1 cellular context compared by ENCODE assay signal in the genomic region with DNA sequence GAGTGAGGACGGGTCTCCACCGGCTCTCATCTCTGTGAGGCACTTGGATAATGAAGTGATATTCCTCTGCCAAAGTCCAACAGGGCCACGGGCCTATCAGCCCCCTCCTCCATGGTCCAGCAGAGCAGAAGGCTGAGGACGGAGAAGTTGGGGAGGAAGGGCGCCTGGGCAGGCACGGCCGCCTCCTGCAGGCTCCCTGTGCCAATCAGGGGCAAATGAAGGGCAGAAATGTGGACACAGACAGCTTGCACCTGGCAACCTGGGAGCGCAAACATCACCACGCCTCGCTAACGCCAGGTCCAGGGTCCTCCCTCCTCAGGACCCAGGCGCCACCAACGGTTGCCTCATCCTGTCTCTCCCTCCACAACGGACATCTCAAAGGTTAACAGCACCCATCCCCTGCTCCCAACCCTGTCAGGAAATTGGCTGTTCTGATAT.
TF ChIP-seq lines count a peak whose summit lies in the region.

No MANE protein-coding gene starts in this region.

TF ChIP-seq in HepG2, 621 proteins besides CTCF, POLR2A, EP300 and RAD21 (continued from another document and continues in another):
- TF ChIP-seq, protein P1, sequence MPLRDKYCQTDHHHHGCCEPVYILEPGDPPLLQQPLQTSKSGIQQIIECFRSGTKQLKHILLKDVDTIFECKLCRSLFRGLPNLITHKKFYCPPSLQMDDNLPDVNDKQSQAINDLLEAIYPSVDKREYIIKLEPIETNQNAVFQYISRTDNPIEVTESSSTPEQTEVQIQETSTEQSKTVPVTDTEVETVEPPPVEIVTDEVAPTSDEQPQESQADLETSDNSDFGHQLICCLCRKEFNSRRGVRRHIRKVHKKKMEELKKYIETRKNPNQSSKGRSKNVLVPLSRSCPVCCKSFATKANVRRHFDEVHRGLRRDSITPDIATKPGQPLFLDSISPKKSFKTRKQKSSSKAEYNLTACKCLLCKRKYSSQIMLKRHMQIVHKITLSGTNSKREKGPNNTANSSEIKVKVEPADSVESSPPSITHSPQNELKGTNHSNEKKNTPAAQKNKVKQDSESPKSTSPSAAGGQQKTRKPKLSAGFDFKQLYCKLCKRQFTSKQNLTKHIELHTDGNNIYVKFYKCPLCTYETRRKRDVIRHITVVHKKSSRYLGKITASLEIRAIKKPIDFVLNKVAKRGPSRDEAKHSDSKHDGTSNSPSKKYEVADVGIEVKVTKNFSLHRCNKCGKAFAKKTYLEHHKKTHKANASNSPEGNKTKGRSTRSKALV (CRISPR knock-in tag; IDR thresholded peaks at IDR 0.05) = peak; percentile 88
- TF ChIP-seq ZEB1 (IDR thresholded peaks at IDR 0.05; ENCODE audit: insufficient replicate concordance, low read depth) (peak; percentile 81), ISL2 (CRISPR knock-in tag; IDR thresholded peaks at IDR 0.05) (0 out of 2 replicates have a peak, but pooled peaks have one; percentile 30), HNRNPL (IDR thresholded peaks at IDR 0.05; ENCODE audit: low read depth, low read length) (peak; percentile 96), MEIS2 (CRISPR knock-in tag; IDR thresholded peaks at IDR 0.05) (peak; percentile 57; the same call in 1 of the 2 replicates), MTA1 (CRISPR knock-in tag; IDR thresholded peaks at IDR 0.05; ENCODE audit: borderline replicate concordance) (peak; percentile 88), TBX3 (IDR thresholded peaks at IDR 0.05; ENCODE audit: borderline replicate concordance) (peak; percentile 37; the same call in 1 of the 2 replicates), ZNF205 (CRISPR knock-in tag; IDR thresholded peaks at IDR 0.05) (peak; percentile 91), ZMYM4 (CRISPR knock-in tag; IDR thresholded peaks at IDR 0.05) (no peak), MED13 (CRISPR knock-in tag; IDR thresholded peaks at IDR 0.05) (peak; percentile 73; the same call in 1 of the 2 replicates), KDM2A (CRISPR knock-in tag; IDR thresholded peaks at IDR 0.05; ENCODE audit: borderline replicate concordance, low read depth) (0 out of 2 replicates have a peak, but pooled peaks have one; percentile 32), NR2F6 (IDR thresholded peaks at IDR 0.05) (no peak; the same call in 1 of the 2 replicates), NR2F6 (CRISPR knock-in tag; IDR thresholded peaks at IDR 0.05) (peak; percentile 79), ZNF891 (CRISPR knock-in tag; IDR thresholded peaks at IDR 0.05) (no peak), STAG1 (CRISPR knock-in tag; IDR thresholded peaks at IDR 0.05) (peak; percentile 32), TGIF2 (CRISPR knock-in tag; IDR thresholded peaks at IDR 0.05) (0 out of 2 replicates have a peak, but pooled peaks have one; percentile 66), NFE2L1 (CRISPR knock-in tag; IDR thresholded peaks at IDR 0.05; ENCODE audit: borderline replicate concordance) (no peak), ZNF33B (CRISPR knock-in tag; IDR thresholded peaks at IDR 0.05) (no peak), ZNF30 (CRISPR knock-in tag; IDR thresholded peaks at IDR 0.05) (no peak)
- TF ChIP-seq, protein P2, sequence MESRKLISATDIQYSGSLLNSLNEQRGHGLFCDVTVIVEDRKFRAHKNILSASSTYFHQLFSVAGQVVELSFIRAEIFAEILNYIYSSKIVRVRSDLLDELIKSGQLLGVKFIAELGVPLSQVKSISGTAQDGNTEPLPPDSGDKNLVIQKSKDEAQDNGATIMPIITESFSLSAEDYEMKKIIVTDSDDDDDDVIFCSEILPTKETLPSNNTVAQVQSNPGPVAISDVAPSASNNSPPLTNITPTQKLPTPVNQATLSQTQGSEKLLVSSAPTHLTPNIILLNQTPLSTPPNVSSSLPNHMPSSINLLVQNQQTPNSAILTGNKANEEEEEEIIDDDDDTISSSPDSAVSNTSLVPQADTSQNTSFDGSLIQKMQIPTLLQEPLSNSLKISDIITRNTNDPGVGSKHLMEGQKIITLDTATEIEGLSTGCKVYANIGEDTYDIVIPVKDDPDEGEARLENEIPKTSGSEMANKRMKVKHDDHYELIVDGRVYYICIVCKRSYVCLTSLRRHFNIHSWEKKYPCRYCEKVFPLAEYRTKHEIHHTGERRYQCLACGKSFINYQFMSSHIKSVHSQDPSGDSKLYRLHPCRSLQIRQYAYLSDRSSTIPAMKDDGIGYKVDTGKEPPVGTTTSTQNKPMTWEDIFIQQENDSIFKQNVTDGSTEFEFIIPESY (CRISPR knock-in tag; IDR thresholded peaks at IDR 0.05) = peak; percentile 61; the same call in 1 of the 2 replicates
- TF ChIP-seq, protein P3, sequence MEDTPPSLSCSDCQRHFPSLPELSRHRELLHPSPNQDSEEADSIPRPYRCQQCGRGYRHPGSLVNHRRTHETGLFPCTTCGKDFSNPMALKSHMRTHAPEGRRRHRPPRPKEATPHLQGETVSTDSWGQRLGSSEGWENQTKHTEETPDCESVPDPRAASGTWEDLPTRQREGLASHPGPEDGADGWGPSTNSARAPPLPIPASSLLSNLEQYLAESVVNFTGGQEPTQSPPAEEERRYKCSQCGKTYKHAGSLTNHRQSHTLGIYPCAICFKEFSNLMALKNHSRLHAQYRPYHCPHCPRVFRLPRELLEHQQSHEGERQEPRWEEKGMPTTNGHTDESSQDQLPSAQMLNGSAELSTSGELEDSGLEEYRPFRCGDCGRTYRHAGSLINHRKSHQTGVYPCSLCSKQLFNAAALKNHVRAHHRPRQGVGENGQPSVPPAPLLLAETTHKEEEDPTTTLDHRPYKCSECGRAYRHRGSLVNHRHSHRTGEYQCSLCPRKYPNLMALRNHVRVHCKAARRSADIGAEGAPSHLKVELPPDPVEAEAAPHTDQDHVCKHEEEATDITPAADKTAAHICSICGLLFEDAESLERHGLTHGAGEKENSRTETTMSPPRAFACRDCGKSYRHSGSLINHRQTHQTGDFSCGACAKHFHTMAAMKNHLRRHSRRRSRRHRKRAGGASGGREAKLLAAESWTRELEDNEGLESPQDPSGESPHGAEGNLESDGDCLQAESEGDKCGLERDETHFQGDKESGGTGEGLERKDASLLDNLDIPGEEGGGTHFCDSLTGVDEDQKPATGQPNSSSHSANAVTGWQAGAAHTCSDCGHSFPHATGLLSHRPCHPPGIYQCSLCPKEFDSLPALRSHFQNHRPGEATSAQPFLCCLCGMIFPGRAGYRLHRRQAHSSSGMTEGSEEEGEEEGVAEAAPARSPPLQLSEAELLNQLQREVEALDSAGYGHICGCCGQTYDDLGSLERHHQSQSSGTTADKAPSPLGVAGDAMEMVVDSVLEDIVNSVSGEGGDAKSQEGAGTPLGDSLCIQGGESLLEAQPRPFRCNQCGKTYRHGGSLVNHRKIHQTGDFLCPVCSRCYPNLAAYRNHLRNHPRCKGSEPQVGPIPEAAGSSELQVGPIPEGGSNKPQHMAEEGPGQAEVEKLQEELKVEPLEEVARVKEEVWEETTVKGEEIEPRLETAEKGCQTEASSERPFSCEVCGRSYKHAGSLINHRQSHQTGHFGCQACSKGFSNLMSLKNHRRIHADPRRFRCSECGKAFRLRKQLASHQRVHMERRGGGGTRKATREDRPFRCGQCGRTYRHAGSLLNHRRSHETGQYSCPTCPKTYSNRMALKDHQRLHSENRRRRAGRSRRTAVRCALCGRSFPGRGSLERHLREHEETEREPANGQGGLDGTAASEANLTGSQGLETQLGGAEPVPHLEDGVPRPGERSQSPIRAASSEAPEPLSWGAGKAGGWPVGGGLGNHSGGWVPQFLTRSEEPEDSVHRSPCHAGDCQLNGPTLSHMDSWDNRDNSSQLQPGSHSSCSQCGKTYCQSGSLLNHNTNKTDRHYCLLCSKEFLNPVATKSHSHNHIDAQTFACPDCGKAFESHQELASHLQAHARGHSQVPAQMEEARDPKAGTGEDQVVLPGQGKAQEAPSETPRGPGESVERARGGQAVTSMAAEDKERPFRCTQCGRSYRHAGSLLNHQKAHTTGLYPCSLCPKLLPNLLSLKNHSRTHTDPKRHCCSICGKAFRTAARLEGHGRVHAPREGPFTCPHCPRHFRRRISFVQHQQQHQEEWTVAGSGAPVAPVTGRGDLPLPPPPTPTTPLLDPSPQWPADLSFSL (CRISPR knock-in tag; IDR thresholded peaks at IDR 0.05) = no peak
- TF ChIP-seq, protein P4, sequence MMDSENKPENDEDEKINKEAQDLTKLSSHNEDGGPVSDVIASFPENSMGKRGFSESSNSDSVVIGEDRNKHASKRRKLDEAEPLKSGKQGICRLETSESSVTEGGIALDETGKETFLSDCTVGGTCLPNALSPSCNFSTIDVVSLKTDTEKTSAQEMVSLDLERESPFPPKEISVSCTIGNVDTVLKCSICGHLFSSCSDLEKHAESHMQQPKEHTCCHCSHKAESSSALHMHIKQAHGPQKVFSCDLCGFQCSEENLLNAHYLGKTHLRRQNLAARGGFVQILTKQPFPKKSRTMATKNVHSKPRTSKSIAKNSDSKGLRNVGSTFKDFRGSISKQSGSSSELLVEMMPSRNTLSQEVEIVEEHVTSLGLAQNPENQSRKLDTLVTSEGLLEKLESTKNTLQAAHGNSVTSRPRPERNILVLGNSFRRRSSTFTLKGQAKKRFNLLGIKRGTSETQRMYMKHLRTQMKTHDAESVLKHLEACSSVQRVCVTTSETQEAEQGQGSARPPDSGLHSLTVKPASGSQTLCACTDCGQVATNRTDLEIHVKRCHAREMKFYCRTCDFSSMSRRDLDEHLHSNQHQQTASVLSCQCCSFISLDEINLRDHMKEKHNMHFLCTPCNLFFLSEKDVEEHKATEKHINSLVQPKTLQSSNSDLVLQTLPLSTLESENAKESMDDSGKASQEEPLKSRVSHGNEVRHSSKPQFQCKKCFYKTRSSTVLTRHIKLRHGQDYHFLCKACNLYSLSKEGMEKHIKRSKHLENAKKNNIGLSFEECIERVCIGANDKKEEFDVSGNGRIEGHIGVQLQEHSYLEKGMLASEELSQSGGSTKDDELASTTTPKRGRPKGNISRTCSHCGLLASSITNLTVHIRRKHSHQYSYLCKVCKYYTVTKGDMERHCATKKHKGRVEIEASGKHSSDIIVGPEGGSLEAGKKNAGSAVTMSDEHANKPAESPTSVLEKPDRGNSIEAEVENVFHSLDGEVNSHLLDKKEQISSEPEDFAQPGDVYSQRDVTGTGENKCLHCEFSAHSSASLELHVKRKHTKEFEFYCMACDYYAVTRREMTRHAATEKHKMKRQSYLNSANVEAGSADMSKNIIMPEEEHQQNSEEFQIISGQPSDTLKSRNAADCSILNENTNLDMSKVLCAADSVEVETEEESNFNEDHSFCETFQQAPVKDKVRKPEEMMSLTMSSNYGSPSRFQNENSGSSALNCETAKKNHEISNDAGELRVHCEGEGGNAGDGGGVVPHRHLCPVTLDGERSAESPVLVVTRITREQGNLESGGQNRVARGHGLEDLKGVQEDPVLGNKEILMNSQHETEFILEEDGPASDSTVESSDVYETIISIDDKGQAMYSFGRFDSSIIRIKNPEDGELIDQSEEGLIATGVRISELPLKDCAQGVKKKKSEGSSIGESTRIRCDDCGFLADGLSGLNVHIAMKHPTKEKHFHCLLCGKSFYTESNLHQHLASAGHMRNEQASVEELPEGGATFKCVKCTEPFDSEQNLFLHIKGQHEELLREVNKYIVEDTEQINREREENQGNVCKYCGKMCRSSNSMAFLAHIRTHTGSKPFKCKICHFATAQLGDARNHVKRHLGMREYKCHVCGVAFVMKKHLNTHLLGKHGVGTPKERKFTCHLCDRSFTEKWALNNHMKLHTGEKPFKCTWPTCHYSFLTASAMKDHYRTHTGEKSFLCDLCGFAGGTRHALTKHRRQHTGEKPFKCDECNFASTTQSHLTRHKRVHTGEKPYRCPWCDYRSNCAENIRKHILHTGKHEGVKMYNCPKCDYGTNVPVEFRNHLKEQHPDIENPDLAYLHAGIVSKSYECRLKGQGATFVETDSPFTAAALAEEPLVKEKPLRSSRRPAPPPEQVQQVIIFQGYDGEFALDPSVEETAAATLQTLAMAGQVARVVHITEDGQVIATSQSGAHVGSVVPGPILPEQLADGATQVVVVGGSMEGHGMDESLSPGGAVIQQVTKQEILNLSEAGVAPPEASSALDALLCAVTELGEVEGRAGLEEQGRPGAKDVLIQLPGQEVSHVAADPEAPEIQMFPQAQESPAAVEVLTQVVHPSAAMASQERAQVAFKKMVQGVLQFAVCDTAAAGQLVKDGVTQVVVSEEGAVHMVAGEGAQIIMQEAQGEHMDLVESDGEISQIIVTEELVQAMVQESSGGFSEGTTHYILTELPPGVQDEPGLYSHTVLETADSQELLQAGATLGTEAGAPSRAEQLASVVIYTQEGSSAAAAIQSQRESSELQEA (CRISPR knock-in tag; IDR thresholded peaks at IDR 0.05; ENCODE audit: not compliant biosample characterization) = no peak
- TF ChIP-seq, protein P5, sequence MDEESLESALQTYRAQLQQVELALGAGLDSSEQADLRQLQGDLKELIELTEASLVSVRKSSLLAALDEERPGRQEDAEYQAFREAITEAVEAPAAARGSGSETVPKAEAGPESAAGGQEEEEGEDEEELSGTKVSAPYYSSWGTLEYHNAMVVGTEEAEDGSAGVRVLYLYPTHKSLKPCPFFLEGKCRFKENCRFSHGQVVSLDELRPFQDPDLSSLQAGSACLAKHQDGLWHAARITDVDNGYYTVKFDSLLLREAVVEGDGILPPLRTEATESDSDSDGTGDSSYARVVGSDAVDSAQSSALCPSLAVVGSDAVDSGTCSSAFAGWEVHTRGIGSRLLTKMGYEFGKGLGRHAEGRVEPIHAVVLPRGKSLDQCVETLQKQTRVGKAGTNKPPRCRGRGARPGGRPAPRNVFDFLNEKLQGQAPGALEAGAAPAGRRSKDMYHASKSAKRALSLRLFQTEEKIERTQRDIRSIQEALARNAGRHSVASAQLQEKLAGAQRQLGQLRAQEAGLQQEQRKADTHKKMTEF (CRISPR knock-in tag; IDR thresholded peaks at IDR 0.05) = peak; percentile 30; the same call in 1 of the 2 replicates
- TF ChIP-seq, protein P6, sequence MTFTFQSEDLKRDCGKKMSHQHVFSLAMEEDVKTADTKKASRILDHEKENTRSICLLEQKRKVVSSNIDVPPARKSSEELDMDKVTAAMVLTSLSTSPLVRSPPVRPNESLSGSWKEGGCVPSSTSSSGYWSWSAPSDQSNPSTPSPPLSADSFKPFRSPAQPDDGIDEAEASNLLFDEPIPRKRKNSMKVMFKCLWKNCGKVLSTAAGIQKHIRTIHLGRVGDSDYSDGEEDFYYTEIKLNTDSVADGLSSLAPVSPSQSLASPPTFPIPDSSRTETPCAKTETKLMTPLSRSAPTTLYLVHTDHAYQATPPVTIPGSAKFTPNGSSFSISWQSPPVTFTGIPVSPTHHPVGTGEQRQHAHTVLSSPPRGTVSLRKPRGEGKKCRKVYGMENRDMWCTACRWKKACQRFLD (CRISPR knock-in tag; IDR thresholded peaks at IDR 0.05; ENCODE audit: borderline replicate concordance) = no peak
- TF ChIP-seq, protein P7, sequence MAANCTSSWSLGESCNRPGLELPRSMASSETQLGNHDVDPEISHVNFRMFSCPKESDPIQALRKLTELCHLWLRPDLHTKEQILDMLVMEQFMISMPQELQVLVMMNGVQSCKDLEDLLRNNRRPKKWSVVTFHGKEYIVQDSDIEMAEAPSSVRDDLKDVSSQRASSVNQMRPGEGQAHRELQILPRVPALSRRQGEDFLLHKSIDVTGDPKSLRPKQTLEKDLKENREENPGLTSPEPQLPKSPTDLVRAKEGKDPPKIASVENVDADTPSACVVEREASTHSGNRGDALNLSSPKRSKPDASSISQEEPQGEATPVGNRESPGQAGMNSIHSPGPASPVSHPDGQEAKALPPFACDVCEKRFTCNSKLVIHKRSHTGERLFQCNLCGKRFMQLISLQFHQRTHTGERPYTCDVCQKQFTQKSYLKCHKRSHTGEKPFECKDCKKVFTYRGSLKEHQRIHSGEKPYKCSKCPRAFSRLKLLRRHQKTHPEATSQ (CRISPR knock-in tag; IDR thresholded peaks at IDR 0.05; ENCODE audit: borderline replicate concordance) = no peak
- TF ChIP-seq, protein P8, sequence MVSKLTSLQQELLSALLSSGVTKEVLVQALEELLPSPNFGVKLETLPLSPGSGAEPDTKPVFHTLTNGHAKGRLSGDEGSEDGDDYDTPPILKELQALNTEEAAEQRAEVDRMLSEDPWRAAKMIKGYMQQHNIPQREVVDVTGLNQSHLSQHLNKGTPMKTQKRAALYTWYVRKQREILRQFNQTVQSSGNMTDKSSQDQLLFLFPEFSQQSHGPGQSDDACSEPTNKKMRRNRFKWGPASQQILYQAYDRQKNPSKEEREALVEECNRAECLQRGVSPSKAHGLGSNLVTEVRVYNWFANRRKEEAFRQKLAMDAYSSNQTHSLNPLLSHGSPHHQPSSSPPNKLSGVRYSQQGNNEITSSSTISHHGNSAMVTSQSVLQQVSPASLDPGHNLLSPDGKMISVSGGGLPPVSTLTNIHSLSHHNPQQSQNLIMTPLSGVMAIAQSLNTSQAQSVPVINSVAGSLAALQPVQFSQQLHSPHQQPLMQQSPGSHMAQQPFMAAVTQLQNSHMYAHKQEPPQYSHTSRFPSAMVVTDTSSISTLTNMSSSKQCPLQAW (CRISPR knock-in tag; IDR thresholded peaks at IDR 0.05) = peak; percentile 86
